ENCODE assay signal across 1 cellular context in the genomic region with DNA sequence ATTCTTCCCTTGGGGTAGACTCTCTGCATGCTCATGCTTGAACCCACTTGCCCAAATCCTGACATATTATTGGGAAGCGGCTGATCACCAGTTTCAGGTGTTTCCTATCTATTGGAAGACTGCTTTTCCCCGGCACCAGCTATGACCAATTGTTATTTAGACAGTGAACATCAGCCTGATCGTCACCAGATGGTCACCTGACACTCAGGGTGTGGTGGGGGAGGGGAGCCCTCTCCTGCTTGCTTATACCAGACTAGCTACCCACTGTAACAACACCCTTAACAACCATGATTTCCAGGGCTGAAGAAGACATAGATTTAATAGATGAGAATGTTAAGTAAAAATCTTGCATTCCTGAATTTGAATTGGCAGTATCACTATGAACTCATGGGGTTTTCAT.
TF ChIP-seq lines count a peak whose summit lies in the region.

No MANE protein-coding gene starts in this region.

TF ChIP-seq in H1, 55 proteins besides CTCF, POLR2A, EP300 and RAD21 (continued from another document):
- TF ChIP-seq, protein P1, sequence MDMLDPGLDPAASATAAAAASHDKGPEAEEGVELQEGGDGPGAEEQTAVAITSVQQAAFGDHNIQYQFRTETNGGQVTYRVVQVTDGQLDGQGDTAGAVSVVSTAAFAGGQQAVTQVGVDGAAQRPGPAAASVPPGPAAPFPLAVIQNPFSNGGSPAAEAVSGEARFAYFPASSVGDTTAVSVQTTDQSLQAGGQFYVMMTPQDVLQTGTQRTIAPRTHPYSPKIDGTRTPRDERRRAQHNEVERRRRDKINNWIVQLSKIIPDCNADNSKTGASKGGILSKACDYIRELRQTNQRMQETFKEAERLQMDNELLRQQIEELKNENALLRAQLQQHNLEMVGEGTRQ (IDR thresholded peaks at IDR 0.05; ENCODE audit: low read length) = peak; percentile 50
